Comparison of ENCODE assay signal across 10 cellular contexts in genomic region chr12:6369916-6370575, GRCh38. TPM values are rescaled to one million over a fixed set of nuclear protein-coding genes. Genes with fewer than 3 reads are reported as not detected.
DNase-seq lines count a peak whose midpoint lies in the region; ATAC-seq and TF ChIP-seq lines count a peak whose summit lies in the region.
"Had no signal": no experiment of that assay in that cellular context is flagged by ENCODE, and none has a peak within 500 bp of the region (broad histone marks: within the 10 kb centered on the region; RNA-seq: fewer than 3 reads in every experiment).

No MANE protein-coding gene starts in this region.

- no peaks in the 10 kb centered on the region for H3K9me3 Mint-ChIP-seq in activated naive CD8-positive, alpha-beta T cell treated with anti-CD3 and anti-CD28 coated beads, Interleukin-2, amount 10 ng/mL, durations not matched to agents 7 days and 5 days
- no peaks in the 10 kb centered on the region for H3K9me3 Mint-ChIP-seq in activated naive CD8-positive, alpha-beta T cell treated with anti-CD3 and anti-CD28 coated beads, Interleukin-2, amount 50 U/mL, for 24 hours
- H3K9me3 Mint-ChIP-seq: activated T-cell treated with anti-CD3 and anti-CD28 coated beads, Interleukin-2, amount 50 U/mL, for 72 hours; stimulated activated naive CD8-positive, alpha-beta T cell treated with anti-CD3 and anti-CD28 coated beads, Interleukin-15, amount 100 ng/mL, for 72 hours had no signal

- no peaks in the 10 kb centered on the region for H3K36me3 ChIP-seq in colonic mucosa
- H3K36me3 ChIP-seq in mucosa of rectum (ENCODE audit: control insufficient read depth in 2 of 2, insufficient read depth in 2 of 2, low read length in 2 of 2), result peaks cover 0 to 11% of the 10 kb centered on the region in 2 donors
- no peaks in the 10 kb centered on the region for H3K36me3 ChIP-seq in aorta (ENCODE audit: control insufficient read depth in 1 of 2, insufficient read depth in 2 of 2, low read length in 1 of 2)

- H3K27me3 Mint-ChIP-seq in activated naive CD8-positive, alpha-beta T cell treated with anti-CD3 and anti-CD28 coated beads, Interleukin-2, amount 10 ng/mL, durations not matched to agents 7 days and 5 days, result no peaks in the 10 kb centered on the region
- H3K27me3 Mint-ChIP-seq in activated naive CD8-positive, alpha-beta T cell treated with anti-CD3 and anti-CD28 coated beads, Interleukin-2, amount 50 U/mL, for 24 hours, result peaks cover 2% of the 10 kb centered on the region
- H3K27me3 Mint-ChIP-seq: stimulated activated naive CD8-positive, alpha-beta T cell treated with anti-CD3 and anti-CD28 coated beads, Interleukin-15, amount 100 ng/mL, for 72 hours had no signal

- 91 to 94% methylated on average over 9 of the region's 9 CpGs for WGBS in aorta, 2 donors

- H3K9ac ChIP-seq in colonic mucosa (ENCODE audit: low read depth in 2 of 2, low read length in 2 of 2) (peak overlapping the region in 1 of 2 donors; percentile 85), mucosa of rectum (ENCODE audit: low read depth in 1 of 2, low read length in 2 of 2) (peak overlapping the region; percentile 57 to 77)

- ATAC-seq in activated naive CD8-positive, alpha-beta T cell treated with anti-CD3 and anti-CD28 coated beads, Interleukin-2, amount 10 ng/mL, durations not matched to agents 7 days and 5 days (ENCODE audit: low read depth), result no peak
- ATAC-seq in activated naive CD8-positive, alpha-beta T cell treated with anti-CD3 and anti-CD28 coated beads, Interleukin-2, amount 50 U/mL, for 24 hours, result no peak
- no peak for ATAC-seq in aorta (ENCODE audit: low FRiP score)
- ATAC-seq: activated T-cell treated with anti-CD3 and anti-CD28 coated beads, Interleukin-2, amount 50 U/mL, for 72 hours had no signal

- TF ChIP-seq CTCF in colonic mucosa (IDR thresholded peaks at IDR 0.05), result no peak

- intact Hi-C loops in colonic mucosa (cut with DNase I) (loop anchor here (5.0 kb wide), 1 partner anchor 33 kb away; no protein-coding TSS in a partner anchor), aorta (cut with DNase I) (no loop called here)

- H3K4me3 Mint-ChIP-seq in activated naive CD8-positive, alpha-beta T cell treated with anti-CD3 and anti-CD28 coated beads, Interleukin-2, amount 10 ng/mL, durations not matched to agents 7 days and 5 days, result no peak overlapping the region
- H3K4me3 Mint-ChIP-seq in activated naive CD8-positive, alpha-beta T cell treated with anti-CD3 and anti-CD28 coated beads, Interleukin-2, amount 50 U/mL, for 24 hours, result no peak overlapping the region
- H3K4me3 Mint-ChIP-seq: activated T-cell treated with anti-CD3 and anti-CD28 coated beads, Interleukin-2, amount 50 U/mL, for 72 hours; stimulated activated naive CD8-positive, alpha-beta T cell treated with anti-CD3 and anti-CD28 coated beads, Interleukin-15, amount 100 ng/mL, for 72 hours had no signal

- no peak for DNase-seq in activated naive CD8-positive, alpha-beta T cell treated with anti-CD3 and anti-CD28 coated beads, Interleukin-2, amount 10 ng/mL, durations not matched to agents 7 days and 5 days
- no peak for DNase-seq in activated naive CD8-positive, alpha-beta T cell treated with anti-CD3 and anti-CD28 coated beads, Interleukin-2, amount 50 U/mL, for 24 hours
- DNase-seq in colonic mucosa, result no peak
- DNase-seq in aorta, result peak; percentile 23 to 55
- DNase-seq in NCI-H2171 (lab: John Stamatoyannopoulos, UW), result no peak
- no peak for DNase-seq in occipital lobe (lab: John Stamatoyannopoulos, UW)
- no peak for DNase-seq in NCI-H748 (lab: John Stamatoyannopoulos, UW; ENCODE audit: unreplicated experiment)
- DNase-seq: activated T-cell treated with anti-CD3 and anti-CD28 coated beads, Interleukin-2, amount 50 U/mL, for 72 hours; stimulated activated naive CD8-positive, alpha-beta T cell treated with anti-CD3 and anti-CD28 coated beads, Interleukin-15, amount 100 ng/mL, for 72 hours had no signal

- H3K9me3 ChIP-seq in colonic mucosa, result no peaks in the 10 kb centered on the region
- H3K9me3 ChIP-seq in mucosa of rectum (ENCODE audit: control insufficient read depth in 2 of 2, low read length in 2 of 2), result no peaks in the 10 kb centered on the region
- no peaks in the 10 kb centered on the region for H3K9me3 ChIP-seq in aorta (ENCODE audit: control insufficient read depth, low read length)

- H3K27me3 ChIP-seq in colonic mucosa, result no peaks in the 10 kb centered on the region
- peaks cover 0 to 3% of the 10 kb centered on the region in 2 donors for H3K27me3 ChIP-seq in mucosa of rectum (ENCODE audit: control insufficient read depth in 2 of 2, insufficient read depth in 2 of 2, low read length in 2 of 2)
- H3K27me3 ChIP-seq in aorta (ENCODE audit: control insufficient read depth in 1 of 2, insufficient read depth in 2 of 2, low read length in 1 of 2), result no peaks in the 10 kb centered on the region

- POLR2A ChIA-PET in activated naive CD8-positive, alpha-beta T cell treated with anti-CD3 and anti-CD28 coated beads, Interleukin-2, amount 10 ng/mL, durations not matched to agents 7 days and 5 days (lab: Charles Lee), result interaction anchor here (0.7 to 11.0 kb wide), 2 partner anchors 33 to 49 kb away, joined by 3 to 122 read pairs; partner anchors contain the start of gene TNFRSF1A

- peaks cover 11% of the 10 kb centered on the region for H3K4me1 ChIP-seq in colonic mucosa
- H3K4me1 ChIP-seq in mucosa of rectum (ENCODE audit: control insufficient read depth in 2 of 2, insufficient read depth in 2 of 2, low read length in 2 of 2), result peaks cover 43 to 49% of the 10 kb centered on the region in 2 donors
- H3K4me1 ChIP-seq in aorta (ENCODE audit: control insufficient read depth in 1 of 2, insufficient read depth in 2 of 2, low read length in 2 of 2), result no peaks in the 10 kb centered on the region

- H3K4me3 ChIP-seq in colonic mucosa (peak overlapping the region; percentile 3), mucosa of rectum (ENCODE audit: low read length in 2 of 2) (peak overlapping the region; percentile 49 to 59), aorta (ENCODE audit: low read length in 2 of 2) (no peak overlapping the region)

- H3K27ac ChIP-seq in colonic mucosa, result peak overlapping the region; percentile 62
- peak overlapping the region; percentile 67 to 99 for H3K27ac ChIP-seq in mucosa of rectum (ENCODE audit: low read depth in 2 of 2, low read length in 2 of 2)
- H3K27ac ChIP-seq in aorta (ENCODE audit: low read depth in 1 of 2, low read length in 2 of 2), result no peak overlapping the region

- peak overlapping the region; percentile 65 for H3K27ac Mint-ChIP-seq in activated naive CD8-positive, alpha-beta T cell treated with anti-CD3 and anti-CD28 coated beads, Interleukin-2, amount 10 ng/mL, durations not matched to agents 7 days and 5 days
- no peak overlapping the region for H3K27ac Mint-ChIP-seq in activated naive CD8-positive, alpha-beta T cell treated with anti-CD3 and anti-CD28 coated beads, Interleukin-2, amount 50 U/mL, for 24 hours
- H3K27ac Mint-ChIP-seq: activated T-cell treated with anti-CD3 and anti-CD28 coated beads, Interleukin-2, amount 50 U/mL, for 72 hours; stimulated activated naive CD8-positive, alpha-beta T cell treated with anti-CD3 and anti-CD28 coated beads, Interleukin-15, amount 100 ng/mL, for 72 hours had no signal

- H3K36me3 Mint-ChIP-seq in activated naive CD8-positive, alpha-beta T cell treated with anti-CD3 and anti-CD28 coated beads, Interleukin-2, amount 10 ng/mL, durations not matched to agents 7 days and 5 days, result no peaks in the 10 kb centered on the region
- no peaks in the 10 kb centered on the region for H3K36me3 Mint-ChIP-seq in activated naive CD8-positive, alpha-beta T cell treated with anti-CD3 and anti-CD28 coated beads, Interleukin-2, amount 50 U/mL, for 24 hours (ENCODE audit: low read depth)

- H3K4me1 Mint-ChIP-seq in activated naive CD8-positive, alpha-beta T cell treated with anti-CD3 and anti-CD28 coated beads, Interleukin-2, amount 10 ng/mL, durations not matched to agents 7 days and 5 days, result peaks cover 38% of the 10 kb centered on the region
- H3K4me1 Mint-ChIP-seq in activated naive CD8-positive, alpha-beta T cell treated with anti-CD3 and anti-CD28 coated beads, Interleukin-2, amount 50 U/mL, for 24 hours, result peaks cover 37% of the 10 kb centered on the region

RNA-seq across cellular contexts. Expression of gene SCNN1A, which starts 5.3 kb away (rescaled TPM):
- total RNA-seq in activated naive CD8-positive, alpha-beta T cell treated with anti-CD3 and anti-CD28 coated beads, Interleukin-2, amount 10 ng/mL, durations not matched to agents 7 days and 5 days, result 1 to 10 TPM in 1 of 2 experiments, under 1 TPM in 1; 0.43 to 1.1 TPM
- 100 to 1,000 TPM; 158 to 188 TPM for total RNA-seq in colonic mucosa
- 1 to 10 TPM; 1.5 to 2.4 TPM for total RNA-seq in aorta
- 1 to 10 TPM in 1 of 2 donors, under 1 TPM in 1; 0.61 to 1.5 TPM for polyA plus RNA-seq in aorta
- total RNA-seq in occipital lobe, result not detected

RNA-seq across cellular contexts. Expression of gene LTBR, which starts 13.9 kb away (rescaled TPM):
- 1 to 10 TPM in 1 of 2 experiments, under 1 TPM in 1; 0.61 to 1.4 TPM for total RNA-seq in activated naive CD8-positive, alpha-beta T cell treated with anti-CD3 and anti-CD28 coated beads, Interleukin-2, amount 10 ng/mL, durations not matched to agents 7 days and 5 days
- total RNA-seq in colonic mucosa (100 to 1,000 TPM in 1 of 2 donors, 10 to 100 TPM in 1; 84.8 to 129 TPM), aorta (100 to 1,000 TPM in 1 of 2 donors, 10 to 100 TPM in 1; 83.1 to 103 TPM), occipital lobe (1.9 TPM)
- polyA plus RNA-seq in aorta, result 10 to 100 TPM; 20.5 to 87.8 TPM

RNA-seq across cellular contexts. Expression of gene TNFRSF1A, which starts 28.2 kb away (rescaled TPM):
- 10 to 100 TPM; 82.9 to 87.1 TPM for total RNA-seq in activated naive CD8-positive, alpha-beta T cell treated with anti-CD3 and anti-CD28 coated beads, Interleukin-2, amount 10 ng/mL, durations not matched to agents 7 days and 5 days
- 100 to 1,000 TPM; 116 to 164 TPM for total RNA-seq in colonic mucosa
- 100 to 1,000 TPM; 190 to 236 TPM for total RNA-seq in aorta
- 100 to 1,000 TPM in 1 of 2 donors, 10 to 100 TPM in 1; 36.9 to 112 TPM for polyA plus RNA-seq in aorta
- 14.8 TPM for total RNA-seq in occipital lobe

RNA-seq across cellular contexts. Expression of gene PLEKHG6, which starts 59.6 kb away (rescaled TPM):
- total RNA-seq in activated naive CD8-positive, alpha-beta T cell treated with anti-CD3 and anti-CD28 coated beads, Interleukin-2, amount 10 ng/mL, durations not matched to agents 7 days and 5 days, result not detected
- total RNA-seq in colonic mucosa (100 to 1,000 TPM; 107 to 123 TPM), aorta (1 to 10 TPM in 1 of 2 donors, under 1 TPM in 1; 0.88 to 1.5 TPM), occipital lobe (not detected)
- polyA plus RNA-seq in aorta, result 10 to 100 TPM in 1 of 2 donors, under 1 TPM in 1; 0.15 to 90.3 TPM
- total RNA-seq: activated T-cell treated with anti-CD3 and anti-CD28 coated beads, Interleukin-2, amount 50 U/mL, for 72 hours had no signal

Comparison
In these comparisons a context has a peak if more than half of its experiments do, and no peak if none do; other contexts are left out.
1. DNase-seq: peak in aorta (2 of 2); none in activated naive CD8-positive, alpha-beta T cell treated with anti-CD3 and anti-CD28 coated beads, Interleukin-2, amount 10 ng/mL, durations not matched to agents 7 days and 5 days (single experiment), activated naive CD8-positive, alpha-beta T cell treated with anti-CD3 and anti-CD28 coated beads, Interleukin-2, amount 50 U/mL, for 24 hours (single experiment), colonic mucosa (single experiment), NCI-H2171 (single experiment), occipital lobe (single experiment) and NCI-H748 (single experiment).
2. H3K27ac ChIP-seq: peak in colonic mucosa (single experiment) and mucosa of rectum (2 of 2); none in aorta (0 of 2).
3. H3K4me3 ChIP-seq: peak in colonic mucosa (single experiment) and mucosa of rectum (2 of 2); none in aorta (0 of 2).
4. RNA of gene SCNN1A, which starts 5.3 kb away (total RNA-seq): 158 to 188 TPM in colonic mucosa; 1.5 to 2.4 TPM in aorta, 0.43 to 1.1 TPM in activated naive CD8-positive, alpha-beta T cell treated with anti-CD3 and anti-CD28 coated beads, Interleukin-2, amount 10 ng/mL, durations not matched to agents 7 days and 5 days and not detected in occipital lobe (single experiment); every median in the first group is over 10 times any median in the second.
5. RNA of gene LTBR, which starts 13.9 kb away (total RNA-seq): 84.8 to 129 TPM in colonic mucosa and 83.1 to 103 TPM in aorta; 1.9 TPM in occipital lobe (single experiment) and 0.61 to 1.4 TPM in activated naive CD8-positive, alpha-beta T cell treated with anti-CD3 and anti-CD28 coated beads, Interleukin-2, amount 10 ng/mL, durations not matched to agents 7 days and 5 days; every median in the first group is over 10 times any median in the second.